Comparison of ENCODE assay signal across 8 cellular contexts in genomic region chr6:3848380-3848779, GRCh38. TPM values are rescaled to one million over a fixed set of nuclear protein-coding genes. Genes with fewer than 3 reads are reported as not detected.
DNase-seq lines count a peak whose midpoint lies in the region; ATAC-seq and TF ChIP-seq lines count a peak whose summit lies in the region.

No MANE protein-coding gene starts in this region.

- CTCF ChIA-PET in activated naive CD4-positive, alpha-beta T cell treated with anti-CD3 and anti-CD28 coated beads for 36 hours (lab: Charles Lee): interaction anchor here (0.6 to 3.5 kb wide), 25 partner anchors 8 to 211 kb away, joined by 3 to 43 read pairs (median 5); a partner anchor contains a TSS

- H3K4me1 Mint-ChIP-seq in activated naive CD4-positive, alpha-beta T cell treated with anti-CD3 and anti-CD28 coated beads for 36 hours (ENCODE audit: low read depth): peaks cover 28% of the 10 kb centered on the region
- peaks cover 5% of the 10 kb centered on the region for H3K4me1 Mint-ChIP-seq in type B pancreatic cell (ENCODE audit: unreplicated experiment)

- no peaks in the 10 kb centered on the region for H3K27me3 Mint-ChIP-seq in activated naive CD4-positive, alpha-beta T cell treated with anti-CD3 and anti-CD28 coated beads for 36 hours (ENCODE audit: low read depth)
- no peaks in the 10 kb centered on the region for H3K27me3 Mint-ChIP-seq in type B pancreatic cell

- peaks cover 2% of the 10 kb centered on the region for H3K36me3 Mint-ChIP-seq in activated naive CD4-positive, alpha-beta T cell treated with anti-CD3 and anti-CD28 coated beads for 36 hours (ENCODE audit: low read depth)
- H3K36me3 Mint-ChIP-seq in activated naive CD4-positive, alpha-beta T cell treated with anti-CD3 and anti-CD28 coated beads, Interleukin-2, amount 50 U/mL, for 72 hours: peaks cover 4 to 10% of the 10 kb centered on the region in 2 donors
- H3K36me3 Mint-ChIP-seq in type B pancreatic cell: peaks cover 5% of the 10 kb centered on the region

- H3K9me3 Mint-ChIP-seq in activated naive CD4-positive, alpha-beta T cell treated with anti-CD3 and anti-CD28 coated beads for 36 hours: no peaks in the 10 kb centered on the region
- no peaks in the 10 kb centered on the region for H3K9me3 Mint-ChIP-seq in activated naive CD4-positive, alpha-beta T cell treated with anti-CD3 and anti-CD28 coated beads, Interleukin-2, amount 50 U/mL, for 72 hours
- peaks cover 6% of the 10 kb centered on the region for H3K9me3 Mint-ChIP-seq in type B pancreatic cell

- no peaks in the 10 kb centered on the region for H3K9me3 ChIP-seq in breast epithelium
- H3K9me3 ChIP-seq in lower lobe of right lung: no peaks in the 10 kb centered on the region

- no peak for TF ChIP-seq CTCF in breast epithelium (IDR thresholded peaks at IDR 0.05)
- no peak for TF ChIP-seq CTCF in lower lobe of right lung (IDR thresholded peaks at IDR 0.05)
- TF ChIP-seq CTCF in type B pancreatic cell (conservative IDR thresholded peaks at IDR 0.05): no peak

- H3K4me1 ChIP-seq in breast epithelium: no peaks in the 10 kb centered on the region
- H3K4me1 ChIP-seq in lower lobe of right lung: peaks cover 24% of the 10 kb centered on the region

- H3K36me3 ChIP-seq in breast epithelium (no peaks in the 10 kb centered on the region), lower lobe of right lung (no peaks in the 10 kb centered on the region)

- no peak overlapping the region for H3K27ac Mint-ChIP-seq in activated naive CD4-positive, alpha-beta T cell treated with anti-CD3 and anti-CD28 coated beads for 36 hours
- peak overlapping the region in 1 of 2 donors; percentile 84 for H3K27ac Mint-ChIP-seq in activated naive CD4-positive, alpha-beta T cell treated with anti-CD3 and anti-CD28 coated beads, Interleukin-2, amount 50 U/mL, for 72 hours
- peak overlapping the region; percentile 88 for H3K27ac Mint-ChIP-seq in type B pancreatic cell

- DNase-seq in activated naive CD4-positive, alpha-beta T cell treated with anti-CD3 and anti-CD28 coated beads for 36 hours: no peak
- DNase-seq in activated naive CD4-positive, alpha-beta T cell treated with anti-CD3 and anti-CD28 coated beads, Interleukin-2, amount 50 U/mL, for 72 hours (ENCODE audit: low spot score in 2 of 2): no peak
- DNase-seq in breast epithelium (ENCODE audit: low spot score in 2 of 2): peak in 1 of 2 donors; percentile 52
- no peak for DNase-seq in lower lobe of right lung
- DNase-seq in type B pancreatic cell (ENCODE audit: extremely low spot score, unreplicated experiment): no peak
- DNase-seq in NCI-H146 (lab: John Stamatoyannopoulos, UW): no peak
- no peak for DNase-seq in SIG-M5 (lab: John Stamatoyannopoulos, UW)

- intact Hi-C loops in activated naive CD4-positive, alpha-beta T cell treated with anti-CD3 and anti-CD28 coated beads for 36 hours (cut with micrococcal nuclease): loop anchor here (2.0 to 5.0 kb wide), 2 partner anchors 106 to 289 kb away; partner anchors contain the start of gene ECI2
- intact Hi-C loops in breast epithelium (cut with DNase I; ENCODE audit: low total_unique reads) (no loop called here), lower lobe of right lung (cut with DNase I) (no loop called here)

- ATAC-seq in activated naive CD4-positive, alpha-beta T cell treated with anti-CD3 and anti-CD28 coated beads, Interleukin-2, amount 50 U/mL, for 72 hours: no peak
- ATAC-seq in lower lobe of right lung (peak in 1 of 2 donors; percentile 1), GM21723 (IDR thresholded peaks at IDR 0.05; ENCODE audit: unreplicated experiment) (no peak)

- H3K27ac ChIP-seq in breast epithelium (peak overlapping the region; percentile 85 to 86), lower lobe of right lung (peak overlapping the region; percentile 76)

- peak overlapping the region; percentile 20 to 72 (median 56) for H3K4me3 ChIP-seq in breast epithelium
- peak overlapping the region; percentile 63 for H3K4me3 ChIP-seq in lower lobe of right lung

- H3K27me3 ChIP-seq in breast epithelium (no peaks in the 10 kb centered on the region), lower lobe of right lung (ENCODE audit: low read depth) (no peaks in the 10 kb centered on the region)

- H3K4me3 Mint-ChIP-seq in activated naive CD4-positive, alpha-beta T cell treated with anti-CD3 and anti-CD28 coated beads for 36 hours: peak overlapping the region; percentile 71
- H3K4me3 Mint-ChIP-seq in type B pancreatic cell: peak overlapping the region; percentile 87

- no peak for TF ChIP-seq POLR2A in breast epithelium (IDR thresholded peaks at IDR 0.05)

RNA-seq across cellular contexts. Expression of gene FAM50B, which starts 0.8 kb away (rescaled TPM):
- 1 to 10 TPM; 4.4 to 5.1 TPM for total RNA-seq in activated naive CD4-positive, alpha-beta T cell treated with anti-CD3 and anti-CD28 coated beads for 36 hours
- 1 to 10 TPM; 5.7 to 7.5 TPM for total RNA-seq in activated naive CD4-positive, alpha-beta T cell treated with anti-CD3 and anti-CD28 coated beads, Interleukin-2, amount 50 U/mL, for 72 hours
- total RNA-seq in breast epithelium (10 to 100 TPM in 1 of 3 donors, 1 to 10 TPM in 2; 8.8 to 17.0 (median 9.3) TPM), lower lobe of right lung (10.6 TPM), type B pancreatic cell (ENCODE audit: low replicate concordance) (1.8 and 7.3 TPM in 2 replicates)
